15 cellular contexts compared by ENCODE assay signal in the genomic region with DNA sequence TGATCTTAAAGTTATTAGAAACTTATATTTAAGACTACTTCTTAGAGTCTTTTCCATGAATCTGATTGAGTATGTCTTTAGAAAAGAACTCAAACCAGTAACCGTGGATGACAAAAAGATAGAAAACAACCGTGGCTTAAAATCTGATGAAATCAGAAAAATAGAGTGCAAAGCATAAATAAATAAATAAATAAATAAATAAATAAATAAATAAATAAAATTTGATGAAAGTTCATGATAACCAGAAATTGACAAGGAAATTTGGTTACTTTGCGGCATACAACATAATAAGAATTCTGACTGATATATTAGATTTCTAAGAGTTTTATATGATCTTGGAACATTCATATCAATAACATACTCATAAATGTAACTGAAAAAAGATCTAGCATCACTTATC.
DNase-seq lines count a peak whose midpoint lies in the region; ATAC-seq, FAIRE-seq and TF ChIP-seq lines count a peak whose summit lies in the region.
"Had no signal": no experiment of that assay in that cellular context is flagged by ENCODE, and none has a peak within 500 bp of the region (broad histone marks: within the 10 kb centered on the region; RNA-seq: fewer than 3 reads in every experiment).

No MANE protein-coding gene starts in this region.

- H3K4me3 ChIP-seq in BLaER1 (no peak overlapping the region; the same call in 1 of the 2 replicates), upper lobe of right lung (no peak overlapping the region)
- H3K4me3 ChIP-seq: GM23338 had no signal

- H3K27ac Mint-ChIP-seq in naive thymus-derived CD8-positive, alpha-beta T cell: peak overlapping the region in 6 of 10 donors; percentile 82 to 96 (median 92)
- H3K27ac Mint-ChIP-seq: GM23338 had no signal

- H3K4me1 ChIP-seq in BLaER1 (peaks cover 79% of the 10 kb centered on the region), upper lobe of right lung (no peaks in the 10 kb centered on the region)
- H3K4me1 ChIP-seq: BE2C had no signal

- peaks cover 5 to 7% (median 7%) of the 10 kb centered on the region in 3 donors for H3K36me3 Mint-ChIP-seq in naive thymus-derived CD8-positive, alpha-beta T cell

- H3K27me3 ChIP-seq in BLaER1 (no peaks in the 10 kb centered on the region), upper lobe of right lung (no peaks in the 10 kb centered on the region)
- H3K27me3 ChIP-seq: BE2C had no signal

- H3K4me1 Mint-ChIP-seq in naive thymus-derived CD8-positive, alpha-beta T cell: peaks cover 23 to 51% (median 40%) of the 10 kb centered on the region in 4 donors
- H3K4me1 Mint-ChIP-seq: GM23338 had no signal

- H4K20me1 ChIP-seq in BLaER1: no peaks in the 10 kb centered on the region

- H3K4me2 ChIP-seq in BLaER1: peak overlapping the region; percentile 80
- H3K4me2 ChIP-seq: GM23338 had no signal

- H3K27me3 Mint-ChIP-seq in naive thymus-derived CD8-positive, alpha-beta T cell: no peaks in the 10 kb centered on the region

- TF ChIP-seq CTCF in VCaP (conservative IDR thresholded peaks at IDR 0.05) (no peak), upper lobe of right lung (IDR thresholded peaks at IDR 0.05) (no peak)

- no peak for DNase-seq in naive thymus-derived CD8-positive, alpha-beta T cell
- no peak for DNase-seq in COR-L47 (lab: John Stamatoyannopoulos, UW)
- no peak for DNase-seq in upper lobe of right lung
- DNase-seq in HT-29 (ENCODE audit: low spot score): no peak
- DNase-seq: BE2C, Calu3, DMS 273 treated with DMSO at 0.1 percent for 48 hours, H7 had no signal

- peaks cover 26% of the 10 kb centered on the region for H3K9me3 ChIP-seq in BLaER1
- no peaks in the 10 kb centered on the region for H3K9me3 ChIP-seq in upper lobe of right lung
- H3K9me3 ChIP-seq: BE2C had no signal

- no peaks in the 10 kb centered on the region for H3K36me3 ChIP-seq in BLaER1
- H3K36me3 ChIP-seq in upper lobe of right lung: no peaks in the 10 kb centered on the region
- H3K36me3 ChIP-seq: BE2C had no signal

- peak; percentile 6 for FAIRE-seq in G401.6 (lab: Jason Lieb, UNC)
- FAIRE-seq: GM12891, HepG2, HTR-8/SVneo had no signal

- ATAC-seq in naive thymus-derived CD8-positive, alpha-beta T cell: no peak
- ATAC-seq in upper lobe of right lung: no peak
- ATAC-seq: GM23338, HepG2 had no signal

- POLR2A ChIA-PET in naive thymus-derived CD8-positive, alpha-beta T cell (lab: Charles Lee): interaction anchor here (1.1 to 1.6 kb wide), 3 partner anchors 11 to 152 kb away, joined by 3 to 9 read pairs (median 5); partner anchors contain the start of gene AK5

- H3K27ac ChIP-seq in BLaER1 (peak overlapping the region; percentile 73; the same call in 1 of the 2 replicates), VCaP (peak overlapping the region; percentile 28; the same call in 1 of the 2 replicates), upper lobe of right lung (no peak overlapping the region)

- peak overlapping the region in 1 of 10 donors; percentile 67 for H3K4me3 Mint-ChIP-seq in naive thymus-derived CD8-positive, alpha-beta T cell
- H3K4me3 Mint-ChIP-seq: GM23338 had no signal

- H3K9ac ChIP-seq in BLaER1: 0 out of 2 replicates have a peak overlapping the region, but pooled peaks have one; percentile 63

- peaks cover 3 to 12% (median 7%) of the 10 kb centered on the region in 9 donors for H3K9me3 Mint-ChIP-seq in naive thymus-derived CD8-positive, alpha-beta T cell
- H3K9me3 Mint-ChIP-seq: GM23338 had no signal

- intact Hi-C loops in upper lobe of right lung (cut with DNase I): no loop called here
